16 cellular contexts compared by ENCODE assay signal in the genomic region with DNA sequence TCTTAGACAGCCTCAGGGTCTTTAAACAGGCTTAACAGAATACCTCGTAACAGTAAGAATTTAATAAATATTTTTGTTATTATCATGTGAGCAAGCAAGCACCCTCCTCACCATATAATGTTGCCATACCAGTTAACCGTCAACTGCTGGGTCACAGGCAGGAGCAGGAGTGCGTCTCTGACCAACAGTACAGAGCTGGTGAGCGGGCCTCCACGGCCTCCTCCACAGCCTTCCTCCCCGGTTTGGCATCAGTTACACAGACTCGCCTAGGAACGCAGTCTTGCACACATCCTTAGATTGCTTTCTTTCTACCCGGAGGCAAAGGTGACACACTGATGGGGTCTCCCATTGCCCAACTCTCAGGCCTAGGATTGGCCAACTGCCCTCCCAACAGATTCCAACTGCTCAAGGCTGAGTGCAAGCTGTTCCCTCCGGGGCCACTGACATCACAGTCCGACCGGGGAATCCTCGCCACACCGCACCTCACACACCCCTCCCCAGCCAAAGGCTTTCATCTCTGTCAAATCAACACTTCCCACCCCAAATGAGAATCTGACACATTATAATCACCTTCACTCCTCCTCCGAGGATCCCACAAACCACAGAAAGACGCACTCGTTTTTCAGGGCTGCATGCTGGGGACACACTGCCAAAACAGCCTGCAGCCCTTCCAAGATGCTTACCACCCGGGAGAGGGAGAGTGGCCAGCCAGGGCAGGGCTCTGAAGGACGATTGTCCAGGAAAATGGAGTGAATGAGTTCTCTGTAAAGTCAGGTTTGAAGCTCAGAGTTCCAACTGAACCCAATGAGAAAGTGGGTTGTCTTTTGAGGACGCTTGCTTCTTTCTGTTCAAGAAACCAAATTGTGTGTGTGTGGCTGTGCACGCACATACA.
DNase-seq lines count a peak whose midpoint lies in the region; TF ChIP-seq lines count a peak whose summit lies in the region.
"Had no signal": no experiment of that assay in that cellular context is flagged by ENCODE, and none has a peak within 500 bp of the region (broad histone marks: within the 10 kb centered on the region; RNA-seq: fewer than 3 reads in every experiment).

No MANE protein-coding gene starts in this region.

- H3K18ac ChIP-seq in H9 (ENCODE audit: insufficient read length, low read depth, low read length), result no peak overlapping the region

- H3K9me3 ChIP-seq in H9 (ENCODE audit: control insufficient read depth, low read depth, low read length) (no peaks in the 10 kb centered on the region), osteoblast (ENCODE audit: low read depth, low read length) (no peaks in the 10 kb centered on the region), mammary epithelial cell (replicated peaks; ENCODE audit: insufficient read depth, low read length) (peaks cover 9% of the 10 kb centered on the region)

- no peak overlapping the region for H4K91ac ChIP-seq in H9 (ENCODE audit: insufficient read length, low read depth, low read length)

- POLR2A ChIA-PET in RWPE1 (lab: Yijun Ruan, JAX; ENCODE audit: low non-redundant PET), result no interaction called here

- H2BK15ac ChIP-seq in H9 (ENCODE audit: low read depth, low read length), result no peak overlapping the region

- H4K20me1 ChIP-seq in H9 (ENCODE audit: control insufficient read depth, insufficient read depth, insufficient read length), result no peaks in the 10 kb centered on the region
- peaks cover 3% of the 10 kb centered on the region for H4K20me1 ChIP-seq in osteoblast (ENCODE audit: insufficient read depth, low read length)
- H4K20me1 ChIP-seq in mammary epithelial cell (ENCODE audit: insufficient read depth, low read length), result no peaks in the 10 kb centered on the region
- H4K20me1 ChIP-seq: BLaER1 treated with 17β-estradiol and CSF1 and Interleukin-3, amounts not matched to agents 10 nM and 100 nM had no signal

- H3K27me3 Mint-ChIP-seq in Calu3 (ENCODE audit: unreplicated experiment), result no peaks in the 10 kb centered on the region
- H3K27me3 Mint-ChIP-seq in H9 (ENCODE audit: low read depth), result no peaks in the 10 kb centered on the region; the same call in none of the 2 replicates

- H2BK20ac ChIP-seq in H9 (ENCODE audit: low read depth, low read length, poor library complexity, severe bottlenecking), result no peak overlapping the region

- BruUV-seq in Calu3 (replicated peaks; lab: Mats Ljungman, UMichigan) (no TSS peak), mammary epithelial cell (replicated peaks; lab: Mats Ljungman, UMichigan) (no TSS peak)

- H3K4me1 Mint-ChIP-seq in Calu3 (ENCODE audit: low read depth, unreplicated experiment) (peaks cover 33% of the 10 kb centered on the region), H9 (peaks cover 22 to 25% of the 10 kb centered on the region in 2 experiments)
- H3K4me1 Mint-ChIP-seq: CD8-positive, alpha-beta memory T cell had no signal

- H3K79me1 ChIP-seq in H9 (ENCODE audit: insufficient read depth, low read depth, low read length, poor library complexity, severe bottlenecking), result no peaks in the 10 kb centered on the region

- no peak overlapping the region for H3K23ac ChIP-seq in H9 (ENCODE audit: insufficient read length, low read depth, low read length)

- H3K9ac ChIP-seq in H9 (ENCODE audit: extremely low read depth, insufficient read length, low read length) (no peak overlapping the region), mammary epithelial cell (ENCODE audit: insufficient read depth, low read length) (no peak overlapping the region)
- H3K9ac ChIP-seq: BLaER1 treated with 17β-estradiol and CSF1 and Interleukin-3, amounts not matched to agents 10 nM and 100 nM; KMS-11 had no signal

- no CpG with 5 or more reads among the region's 21 CpGs for WGBS in H9 (ENCODE audit: extremely low coverage, insufficient read length, low lambda C conversion rate)
- WGBS in mammary epithelial cell (ENCODE audit: low coverage, missing lambda C conversion rate), result 50% methylated on average over 18 of the region's 21 CpGs

- no peak overlapping the region for H4K8ac ChIP-seq in H9 (replicated peaks; ENCODE audit: insufficient read length, low read depth, low read length)

- H2AFZ ChIP-seq in H9 (ENCODE audit: low read length) (no peak overlapping the region), osteoblast (ENCODE audit: low read length) (peak overlapping the region; percentile 29), mammary epithelial cell (ENCODE audit: low read depth, low read length) (no peak overlapping the region)

- H3K4me3 ChIP-seq in osteoblast (ENCODE audit: insufficient read depth, low read length) (no peak overlapping the region), mammary epithelial cell (replicated peaks in 1 of 3; ENCODE audit: insufficient read depth in 1 of 3, low read depth in 2 of 3, low read length in 3 of 3) (no peak overlapping the region)
- H3K4me3 ChIP-seq: BLaER1 treated with 17β-estradiol and CSF1 and Interleukin-3, amounts not matched to agents 10 nM and 100 nM had no signal

- H2BK12ac ChIP-seq in H9 (ENCODE audit: insufficient read length, low read depth, low read length), result no peak overlapping the region

- peak overlapping the region; percentile 10 for H3K27ac Mint-ChIP-seq in Calu3 (ENCODE audit: unreplicated experiment)
- peak overlapping the region in 2 of 3 experiments; percentile 26 to 38; a peak in 3 of 7 replicates for H3K27ac Mint-ChIP-seq in H9

- dilution Hi-C loops in mammary epithelial cell (cut with HindIII; ENCODE audit: low sequenced_read_pairs), result no loop called here

- no peak overlapping the region for H3K4ac ChIP-seq in H9 (ENCODE audit: low read depth, low read length)

- H3K9me3 Mint-ChIP-seq in Calu3 (ENCODE audit: low read depth, unreplicated experiment), result no peaks in the 10 kb centered on the region
- no peaks in the 10 kb centered on the region for H3K9me3 Mint-ChIP-seq in H9

- no peaks in the 10 kb centered on the region for H3K23me2 ChIP-seq in H9 (ENCODE audit: insufficient read length, low read depth, low read length, poor library complexity, severe bottlenecking)

- CTCF ChIA-PET in Calu3 (lab: Charles Lee) (no interaction called here), mammary epithelial cell (lab: Charles Lee; ENCODE audit: low non-redundant PET) (no interaction called here), RWPE1 (lab: Yijun Ruan, JAX) (no interaction called here)

- H3K79me2 ChIP-seq in H9 (ENCODE audit: insufficient read depth, low read length), result no peaks in the 10 kb centered on the region
- no peaks in the 10 kb centered on the region for H3K79me2 ChIP-seq in osteoblast (ENCODE audit: insufficient read depth, low read length)
- no peaks in the 10 kb centered on the region for H3K79me2 ChIP-seq in mammary epithelial cell (ENCODE audit: insufficient read depth, low read length)

- intact Hi-C loops in Calu3 (cut with micrococcal nuclease; ENCODE audit: unreplicated experiment) (no loop called here), mammary epithelial cell (cut with micrococcal nuclease) (no loop called here)

- no peak overlapping the region for H3K14ac ChIP-seq in H9 (ENCODE audit: insufficient read depth, low read length)

- no peak overlapping the region for H3K56ac ChIP-seq in H9 (ENCODE audit: insufficient read length, low read depth, low read length)

- H3K36me3 Mint-ChIP-seq in Calu3 (ENCODE audit: insufficient read depth, unreplicated experiment) (no peaks in the 10 kb centered on the region), H9 (ENCODE audit: insufficient read depth in 1 of 3, low read depth in 3 of 3) (no peaks in the 10 kb centered on the region; a peak in 1 of 7 replicates)
- H3K36me3 Mint-ChIP-seq: CD8-positive, alpha-beta memory T cell had no signal

- no peak overlapping the region for H2AK5ac ChIP-seq in H9 (ENCODE audit: insufficient read length, low read length)

- H4K5ac ChIP-seq in H9 (ENCODE audit: insufficient read length, low read depth, low read length), result no peak overlapping the region

- H3K4me3 Mint-ChIP-seq in Calu3 (ENCODE audit: low read depth, unreplicated experiment) (no peak overlapping the region), H9 (no peak overlapping the region)
- H3K4me3 Mint-ChIP-seq: CD8-positive, alpha-beta memory T cell had no signal

- H3K27ac ChIP-seq in H9 (ENCODE audit: insufficient read length, low read depth, low read length), result no peak overlapping the region
- no peak overlapping the region for H3K27ac ChIP-seq in osteoblast (ENCODE audit: low read depth, low read length)
- H3K27ac ChIP-seq in mammary epithelial cell (ENCODE audit: insufficient read depth, low read depth, low read length), result no peak overlapping the region
- H3K27ac ChIP-seq in RWPE1, result no peak overlapping the region
- H3K27ac ChIP-seq: BLaER1 treated with 17β-estradiol and CSF1 and Interleukin-3, amounts not matched to agents 10 nM and 100 nM; KMS-11 had no signal

- H3K4me1 ChIP-seq in H9 (ENCODE audit: insufficient read depth, low read length), result 0 out of 2 replicates have a peak, but pooled peaks cover 5% of the 10 kb centered on the region
- no peaks in the 10 kb centered on the region for H3K4me1 ChIP-seq in osteoblast (ENCODE audit: insufficient read depth, low read length)
- no peaks in the 10 kb centered on the region for H3K4me1 ChIP-seq in mammary epithelial cell (ENCODE audit: insufficient read depth, low read length)
- H3K4me1 ChIP-seq: BLaER1 treated with 17β-estradiol and CSF1 and Interleukin-3, amounts not matched to agents 10 nM and 100 nM had no signal

- no peak overlapping the region for H3K4me2 ChIP-seq in H9 (ENCODE audit: insufficient read depth, insufficient read length, low read length)
- H3K4me2 ChIP-seq in osteoblast (ENCODE audit: insufficient read depth, low read length), result no peak overlapping the region
- no peak overlapping the region for H3K4me2 ChIP-seq in mammary epithelial cell (ENCODE audit: insufficient read depth, low read depth, low read length)
- H3K4me2 ChIP-seq: BLaER1 treated with 17β-estradiol and CSF1 and Interleukin-3, amounts not matched to agents 10 nM and 100 nM; KMS-11 had no signal

- H3K27me3 ChIP-seq in H9 (ENCODE audit: insufficient read depth, low read length) (no peaks in the 10 kb centered on the region), osteoblast (ENCODE audit: insufficient read depth, low read length) (no peaks in the 10 kb centered on the region), mammary epithelial cell (ENCODE audit: insufficient read depth, low read length) (no peaks in the 10 kb centered on the region)
- H3K27me3 ChIP-seq: BLaER1 treated with 17β-estradiol and CSF1 and Interleukin-3, amounts not matched to agents 10 nM and 100 nM had no signal

- H3T11ph ChIP-seq in H9 (ENCODE audit: low read length), result no peak overlapping the region

- in situ Hi-C loops in mammary epithelial cell (cut with MboI; ENCODE audit: low sequenced_read_pairs in 2 of 2), result no loop called here

- TF ChIP-seq CTCF in Calu3 (IDR thresholded peaks at IDR 0.05; ENCODE audit: unreplicated experiment), result no peak
- TF ChIP-seq CTCF in H9 (conservative IDR thresholded peaks at IDR 0.05), result no peak
- no peak for TF ChIP-seq CTCF in osteoblast (IDR thresholded peaks at IDR 0.05; ENCODE audit: extremely low read depth, low read depth, low read length)
- no peak for TF ChIP-seq CTCF in mammary epithelial cell (conservative IDR thresholded peaks at IDR 0.05 in 1 of 2, IDR thresholded peaks at IDR 0.05 in 1 of 2; ENCODE audit: extremely low read depth in 1 of 2, insufficient read depth in 1 of 2, low read depth in 1 of 2, low read length in 2 of 2)
- TF ChIP-seq CTCF in RWPE1 (conservative IDR thresholded peaks at IDR 0.05; ENCODE audit: low read depth), result no peak

- DNase-seq in Calu3 (no peak), H9 (no peak), cerebellum (ENCODE audit: low spot score) (peak; percentile 35), osteoblast (ENCODE audit: insufficient read length, low spot score, missing footprints) (no peak), NOMO-1 treated with DMSO at 0.1 percent for 48 hours (lab: John Stamatoyannopoulos, UW; ENCODE audit: unreplicated experiment) (no peak), activated T-cell treated with anti-CD3 and anti-CD28 coated beads for 4 hours (no peak), mammary epithelial cell (no peak), RWPE1 (ENCODE audit: low spot score) (no peak)
- DNase-seq: CD8-positive, alpha-beta memory T cell; MV-4-11; NCI-H1694 treated with DMSO at 0.1 percent for 48 hours; NCI-H510A treated with DMSO at 0.1 percent for 48 hours; NCI-H82; PC-3 had no signal

- H3K36me3 ChIP-seq in osteoblast (ENCODE audit: insufficient read depth, low read length), result no peaks in the 10 kb centered on the region
- no peaks in the 10 kb centered on the region for H3K36me3 ChIP-seq in mammary epithelial cell (ENCODE audit: insufficient read depth, low read length)
- H3K36me3 ChIP-seq: BLaER1 treated with 17β-estradiol and CSF1 and Interleukin-3, amounts not matched to agents 10 nM and 100 nM had no signal

- no peak overlapping the region for H2BK120ac ChIP-seq in H9 (ENCODE audit: low read depth, low read length, poor library complexity, severe bottlenecking)

- H2BK5ac ChIP-seq in H9 (ENCODE audit: insufficient read length, low read length), result no peak overlapping the region
